20 cellular contexts compared by ENCODE assay signal in the genomic region with DNA sequence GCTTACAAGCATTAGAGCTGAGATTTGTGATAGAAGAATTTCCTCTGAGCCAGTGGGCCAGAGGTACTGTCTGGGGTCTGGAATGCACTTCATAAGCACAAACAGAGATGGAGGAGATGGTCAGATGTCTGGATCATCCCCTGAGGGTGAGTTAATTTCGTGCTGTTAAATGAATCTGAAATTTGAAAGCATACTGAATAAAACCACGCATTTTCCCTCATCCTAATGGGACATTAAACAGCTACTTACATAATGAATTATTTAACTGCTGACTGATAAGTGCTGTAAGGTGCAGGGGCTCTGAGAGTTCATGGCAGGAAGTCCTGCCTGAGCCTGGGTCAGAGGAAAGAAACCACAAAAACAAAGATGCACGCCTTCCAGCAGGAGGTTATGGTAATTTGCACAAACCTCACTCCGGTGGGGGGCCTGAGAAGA.
A peak's percentile ranks its signal among the peaks of the same experiment; 100 is the strongest.
DNase-seq lines count a peak whose midpoint lies in the region; ATAC-seq lines count a peak whose summit lies in the region.
"Had no signal": no experiment of that assay in that cellular context is flagged by ENCODE, and none has a peak within 500 bp of the region (broad histone marks: within the 10 kb centered on the region; RNA-seq: fewer than 3 reads in every experiment).

No MANE protein-coding gene starts in this region.

- no peak overlapping the region for H3K4me3 ChIP-seq in trophoblast cell (ENCODE audit: low read depth, low read length)
- H3K4me3 ChIP-seq: dorsolateral prefrontal cortex, HAP-1, Peyer's patch, SJCRH30 had no signal

- H3K23ac ChIP-seq in trophoblast cell (ENCODE audit: low read length): no peak overlapping the region

- no peak overlapping the region for H4K12ac ChIP-seq in trophoblast cell (ENCODE audit: low read depth, low read length)

- H3K79me2 ChIP-seq in trophoblast cell (ENCODE audit: control insufficient read depth, insufficient read depth, low read length, poor library complexity): no peaks in the 10 kb centered on the region

- DNase-seq in NCI-H524 (lab: John Stamatoyannopoulos, UW) (peak; percentile 38 to 75), NCI-H524 treated with DMSO at 0.1 percent for 48 hours (lab: John Stamatoyannopoulos, UW) (no peak), NOMO-1 (lab: John Stamatoyannopoulos, UW; ENCODE audit: unreplicated experiment in 2 of 2) (peak; percentile 10), trophoblast cell (no peak), SHP77 treated with DMSO at 0.1 percent for 48 hours (lab: John Stamatoyannopoulos, UW) (no peak)
- no peak for DNase-seq in activated naive CD8-positive, alpha-beta T cell treated with anti-CD3 and anti-CD28 coated beads, Interleukin-2, amount 10 ng/mL, durations not matched to agents 7 days and 5 days
- DNase-seq: activated CD4-positive, alpha-beta T cell treated with anti-CD3 and anti-CD28 coated beads, Interleukin-2, amount 10 ng/mL, durations not matched to agents 7 days and 5 days; dorsolateral prefrontal cortex; Kasumi-1; kidney; NCI-H1048; Peyer's patch; SJCRH30; stimulated activated CD4-positive, alpha-beta T cell treated with anti-CD3 and anti-CD28 coated beads, Interleukin-1b, Interleukin-23, amount 100 ng/mL, for 48 hours; substantia nigra had no signal

- H3K4me1 Mint-ChIP-seq in activated naive CD8-positive, alpha-beta T cell treated with anti-CD3 and anti-CD28 coated beads, Interleukin-2, amount 10 ng/mL, durations not matched to agents 7 days and 5 days: peaks cover 23% of the 10 kb centered on the region

- H2AK5ac ChIP-seq in trophoblast cell (ENCODE audit: low read length): no peak overlapping the region

- H4K8ac ChIP-seq in trophoblast cell (ENCODE audit: low read depth, low read length): no peak overlapping the region

- H3K4me2 ChIP-seq in trophoblast cell (ENCODE audit: low read length): peak overlapping the region; percentile 36

- H3K4me3 Mint-ChIP-seq in activated naive CD8-positive, alpha-beta T cell treated with anti-CD3 and anti-CD28 coated beads, Interleukin-2, amount 10 ng/mL, durations not matched to agents 7 days and 5 days: no peak overlapping the region
- H3K4me3 Mint-ChIP-seq: activated CD4-positive, alpha-beta T cell treated with anti-CD3 and anti-CD28 coated beads, Interleukin-2, amount 10 ng/mL, durations not matched to agents 7 days and 5 days had no signal

- peak; percentile 66 for ATAC-seq in activated naive CD8-positive, alpha-beta T cell treated with anti-CD3 and anti-CD28 coated beads, Interleukin-2, amount 10 ng/mL, durations not matched to agents 7 days and 5 days (ENCODE audit: low read depth)
- ATAC-seq in HG02623 (IDR thresholded peaks at IDR 0.05; ENCODE audit: unreplicated experiment) (no peak), GM21360 (IDR thresholded peaks at IDR 0.05; ENCODE audit: unreplicated experiment) (no peak)

- peaks cover 7% of the 10 kb centered on the region for H3K27me3 Mint-ChIP-seq in activated naive CD8-positive, alpha-beta T cell treated with anti-CD3 and anti-CD28 coated beads, Interleukin-2, amount 10 ng/mL, durations not matched to agents 7 days and 5 days

- no peaks in the 10 kb centered on the region for H3K36me3 Mint-ChIP-seq in activated naive CD8-positive, alpha-beta T cell treated with anti-CD3 and anti-CD28 coated beads, Interleukin-2, amount 10 ng/mL, durations not matched to agents 7 days and 5 days

- H2BK5ac ChIP-seq in trophoblast cell (ENCODE audit: low read depth, low read length, poor library complexity): no peak overlapping the region

- H2BK120ac ChIP-seq in trophoblast cell (ENCODE audit: insufficient read depth, low read length, poor library complexity): no peak overlapping the region

- no peak overlapping the region for H3K4ac ChIP-seq in trophoblast cell (ENCODE audit: low read depth, low read length)

- no peaks in the 10 kb centered on the region for H3K27me3 ChIP-seq in trophoblast cell (ENCODE audit: insufficient read depth, low read length)
- H3K27me3 ChIP-seq: Peyer's patch had no signal

- H4K91ac ChIP-seq in trophoblast cell (ENCODE audit: low read depth, low read length): no peak overlapping the region

- no peaks in the 10 kb centered on the region for H3K9me3 Mint-ChIP-seq in activated naive CD8-positive, alpha-beta T cell treated with anti-CD3 and anti-CD28 coated beads, Interleukin-2, amount 10 ng/mL, durations not matched to agents 7 days and 5 days

- peak overlapping the region; percentile 46 for H3K27ac ChIP-seq in trophoblast cell (ENCODE audit: low read depth, low read length)
- H3K27ac ChIP-seq: dorsolateral prefrontal cortex, HL-60, Peyer's patch, SJCRH30 had no signal

- no peak overlapping the region for H3K27ac Mint-ChIP-seq in activated naive CD8-positive, alpha-beta T cell treated with anti-CD3 and anti-CD28 coated beads, Interleukin-2, amount 10 ng/mL, durations not matched to agents 7 days and 5 days
- H3K27ac Mint-ChIP-seq: activated CD4-positive, alpha-beta T cell treated with anti-CD3 and anti-CD28 coated beads, Interleukin-2, amount 10 ng/mL, durations not matched to agents 7 days and 5 days; activated T-helper 2 cell treated with anti-CD3 and anti-CD28 coated beads, Interferon-gamma antibody, Interleukin-2, Interleukin-4, amounts not matched to agents 10 μg/mL and 5 μg/mL and 100 μg/mL, durations not matched to agents 14 hours and 24 hours and 36 hours had no signal

- H3K36me3 ChIP-seq in trophoblast cell (ENCODE audit: control insufficient read depth in 1 of 2, insufficient read depth in 2 of 2, low read length in 2 of 2): no peaks in the 10 kb centered on the region
- H3K36me3 ChIP-seq: HAP-1, Peyer's patch, SJCRH30 had no signal

- no peak overlapping the region for H3K18ac ChIP-seq in trophoblast cell (ENCODE audit: low read length)

- H3K79me1 ChIP-seq in trophoblast cell (ENCODE audit: low read length): no peaks in the 10 kb centered on the region

- no peak overlapping the region for H2AFZ ChIP-seq in trophoblast cell (ENCODE audit: insufficient read depth, low read length, poor library complexity)

- no peak overlapping the region for H3K14ac ChIP-seq in trophoblast cell (ENCODE audit: low read length)

- POLR2A ChIA-PET in activated naive CD8-positive, alpha-beta T cell treated with anti-CD3 and anti-CD28 coated beads, Interleukin-2, amount 10 ng/mL, durations not matched to agents 7 days and 5 days (lab: Charles Lee): no interaction called here

- no peaks in the 10 kb centered on the region for H3K9me3 ChIP-seq in trophoblast cell (ENCODE audit: insufficient read depth, low read depth, low read length)
- H3K9me3 ChIP-seq: HAP-1, Peyer's patch, SJCRH30 had no signal

- no peak overlapping the region for H3K9ac ChIP-seq in trophoblast cell (ENCODE audit: low read length)

- WGBS in trophoblast cell (ENCODE audit: extremely low coverage, insufficient coverage, insufficient read length): no CpG with 5 or more reads among the region's 4 CpGs

- H3K4me1 ChIP-seq in trophoblast cell (ENCODE audit: control insufficient read depth in 1 of 2, insufficient read depth in 2 of 2, low read length in 2 of 2): peaks cover 2 to 9% of the 10 kb centered on the region in 2 experiments
- H3K4me1 ChIP-seq: HAP-1, Peyer's patch, SJCRH30 had no signal

- no peak overlapping the region for H2BK12ac ChIP-seq in trophoblast cell (ENCODE audit: low read length)

Comparison
In these comparisons a context has a peak if more than half of its experiments do, and no peak if none do; other contexts are left out.
1. DNase-seq: peak in NCI-H524 (2 of 2) and NOMO-1 (2 of 2); none in NCI-H524 treated with DMSO at 0.1 percent for 48 hours (single experiment), activated naive CD8-positive, alpha-beta T cell treated with anti-CD3 and anti-CD28 coated beads, Interleukin-2, amount 10 ng/mL, durations not matched to agents 7 days and 5 days (single experiment), trophoblast cell (0 of 2) and SHP77 treated with DMSO at 0.1 percent for 48 hours (single experiment).